Comparison of ENCODE assay signal across 8 cellular contexts in genomic region chr16:85554791-85555548, GRCh38. TPM values are rescaled to one million over a fixed set of nuclear protein-coding genes. Genes with fewer than 3 reads are reported as not detected.
DNase-seq lines count a peak whose midpoint lies in the region; ATAC-seq and TF ChIP-seq lines count a peak whose summit lies in the region.

No MANE protein-coding gene starts in this region.

- H3K4me2 ChIP-seq in DOHH2 (ENCODE audit: low read length), result peak overlapping the region; percentile 89
- peak overlapping the region; percentile 95 for H3K4me2 ChIP-seq in Loucy (ENCODE audit: low read depth, low read length, poor library complexity, severe bottlenecking)

- no peak overlapping the region for H2AFZ ChIP-seq in Loucy (ENCODE audit: low read length)

- H3K27me3 Mint-ChIP-seq in WTC11 (ENCODE audit: low read depth), result peaks cover 8% of the 10 kb centered on the region

- H3K36me3 ChIP-seq in DOHH2 (ENCODE audit: control insufficient read depth, low read length) (no peaks in the 10 kb centered on the region), Loucy (ENCODE audit: insufficient read depth, low read length) (no peaks in the 10 kb centered on the region)

- POLR2A ChIA-PET in WTC11 (lab: Charles Lee), result interaction anchor here (1.1 kb wide), 1 partner anchor 58 kb away, joined by 3 read pairs; the partner anchor contains the start of gene GSE1

- peak overlapping the region; percentile 93 for H3K4me3 Mint-ChIP-seq in WTC11

- no peaks in the 10 kb centered on the region for H3K9me2 ChIP-seq in DOHH2 (replicated peaks; ENCODE audit: control insufficient read depth, low read length)
- H3K9me2 ChIP-seq in Loucy (replicated peaks; ENCODE audit: low read depth, low read length), result no peaks in the 10 kb centered on the region

- H3K27ac Mint-ChIP-seq in WTC11, result no peak overlapping the region

- peaks cover 55% of the 10 kb centered on the region for H3K27me3 ChIP-seq in DOHH2 (ENCODE audit: control insufficient read depth, low read length)
- peaks cover 6% of the 10 kb centered on the region for H3K27me3 ChIP-seq in Loucy (ENCODE audit: insufficient read depth, low read length, poor library complexity, severe bottlenecking)

- H3K9ac ChIP-seq in Loucy (ENCODE audit: low read depth, low read length, poor library complexity, severe bottlenecking), result peak overlapping the region; percentile 100

- H3K4me3 ChIP-seq in DOHH2 (ENCODE audit: low read length) (peak overlapping the region; percentile 76), Loucy (ENCODE audit: low read length, poor library complexity, severe bottlenecking) (peak overlapping the region; percentile 98)

- H3K27ac ChIP-seq in DOHH2 (ENCODE audit: low read depth, low read length), result peak overlapping the region; percentile 29
- peak overlapping the region; percentile 58 for H3K27ac ChIP-seq in caudate nucleus (ENCODE audit: low read depth, low read length)

- H3F3A ChIP-seq in DOHH2 (ENCODE audit: control insufficient read depth, insufficient read depth), result peaks cover 21% of the 10 kb centered on the region
- peaks cover 4% of the 10 kb centered on the region for H3F3A ChIP-seq in Loucy (ENCODE audit: low read depth)

- no peaks in the 10 kb centered on the region for H3K9me3 Mint-ChIP-seq in WTC11

- H4K20me1 ChIP-seq in DOHH2 (ENCODE audit: control insufficient read depth, insufficient read depth, low read depth, low read length) (peaks cover 4% of the 10 kb centered on the region; the same call in 1 of the 2 replicates), Loucy (ENCODE audit: insufficient read depth, low read length, poor library complexity, severe bottlenecking) (peaks cover 36% of the 10 kb centered on the region)

- DNase-seq in WTC11 (ENCODE audit: low spot score) (no peak), caudate nucleus (lab: John Stamatoyannopoulos, UW) (peak in 36 of 61 donors; percentile 11 to 69 (median 46)), left kidney (ENCODE audit: low read depth, low spot score) (peak; percentile 67), cerebellar nuclear complex (lab: John Stamatoyannopoulos, UW) (no peak)
- peak; percentile 69 for DNase-seq in stimulated activated CD4-positive, alpha-beta T cell treated with anti-CD3 and anti-CD28 coated beads, Interleukin-4, amount 100 ng/mL, for 24 hours

- ATAC-seq in WTC11 (no peak), HG02981 (IDR thresholded peaks at IDR 0.05; ENCODE audit: unreplicated experiment) (no peak)

- TF ChIP-seq CTCF in DOHH2 (IDR thresholded peaks at IDR 0.05; ENCODE audit: low read depth, low read length, poor library complexity, severe bottlenecking) (no peak), Loucy (conservative IDR thresholded peaks at IDR 0.05; ENCODE audit: low read length) (no peak), WTC11 (IDR thresholded peaks at IDR 0.05) (no peak)

- peaks cover 50% of the 10 kb centered on the region for H3K4me1 Mint-ChIP-seq in WTC11

- H3K36me3 Mint-ChIP-seq in WTC11, result no peaks in the 10 kb centered on the region

- CTCF ChIA-PET in WTC11 (lab: Charles Lee), result interaction anchor here (0.6 to 6.3 kb wide), 17 partner anchors 17 to 1409 kb away, joined by 3 to 160 read pairs (median 6); partner anchors contain the start of gene GSE1

- H3K4me1 ChIP-seq in DOHH2 (ENCODE audit: control insufficient read depth, low read length) (peaks cover 55% of the 10 kb centered on the region), Loucy (ENCODE audit: insufficient read depth, low read length, poor library complexity, severe bottlenecking) (peaks cover 30% of the 10 kb centered on the region)

- no peaks in the 10 kb centered on the region for H3K9me3 ChIP-seq in DOHH2 (ENCODE audit: control insufficient read depth, insufficient read depth, low read length)
- no peaks in the 10 kb centered on the region for H3K9me3 ChIP-seq in Loucy (ENCODE audit: insufficient read depth, low read depth, low read length)

- H3K79me2 ChIP-seq in DOHH2 (ENCODE audit: control insufficient read depth, low read length), result peaks cover 3% of the 10 kb centered on the region; the same call in 1 of the 2 replicates
- H3K79me2 ChIP-seq in Loucy (ENCODE audit: insufficient read depth, low read length), result peaks cover 59% of the 10 kb centered on the region

TF ChIP-seq in WTC11, 78 proteins besides CTCF, POLR2A, EP300 and RAD21:
- TF ChIP-seq NR1H2 (CRISPR knock-in tag; IDR thresholded peaks at IDR 0.05) (no peak), HMGA2 (CRISPR knock-in tag; IDR thresholded peaks at IDR 0.05) (no peak)

RNA-seq across cellular contexts. Expression of gene GSE1, which starts 58.2 kb away (rescaled TPM):
- 91.0 to 124 TPM (median 93.8 TPM) in 3 replicates for total RNA-seq in WTC11 (2021)

Comparison
In these comparisons a context has a peak if more than half of its experiments do, and no peak if none do; other contexts are left out.
1. DNase-seq: peak in caudate nucleus (36 of 61), left kidney (single experiment) and stimulated activated CD4-positive, alpha-beta T cell treated with anti-CD3 and anti-CD28 coated beads, Interleukin-4, amount 100 ng/mL, for 24 hours (single experiment); none in WTC11 (single experiment) and cerebellar nuclear complex (0 of 2).